In genomic region chr20:47125553-47126373, GRCh38 we compare ENCODE assay signal across 10 cellular contexts.
A peak's percentile ranks its signal among the peaks of the same experiment; 100 is the strongest.
DNase-seq lines count a peak whose midpoint lies in the region; ATAC-seq and TF ChIP-seq lines count a peak whose summit lies in the region.
"Had no signal": no experiment of that assay in that cellular context is flagged by ENCODE, and none has a peak within 500 bp of the region (broad histone marks: within the 10 kb centered on the region; RNA-seq: fewer than 3 reads in every experiment).

No MANE protein-coding gene starts in this region.

- no peaks in the 10 kb centered on the region for H3F3A ChIP-seq in GM23338 (replicated peaks; ENCODE audit: low read depth)

- H3K27ac Mint-ChIP-seq in GM23338: no peak overlapping the region; the same call in 1 of the 2 replicates
- H3K27ac Mint-ChIP-seq: IgD-negative memory B cell had no signal

- no peaks in the 10 kb centered on the region for H4K20me1 ChIP-seq in GM23338 (replicated peaks; ENCODE audit: insufficient read depth)

- H3K9me3 Mint-ChIP-seq in GM23338: no peaks in the 10 kb centered on the region

- H3K4me3 ChIP-seq in GM23338: no peak overlapping the region
- no peak overlapping the region for H3K4me3 ChIP-seq in sigmoid colon
- H3K4me3 ChIP-seq in body of pancreas: no peak overlapping the region

- ATAC-seq in GM23338 (peak; percentile 75), SK-N-SH treated with all-trans-retinoic acid at 6 μM for 48 hours (peak; percentile 66), body of pancreas (no peak), HG03342 (IDR thresholded peaks at IDR 0.05; ENCODE audit: unreplicated experiment) (no peak)

- DNase-seq in GM23338 (ENCODE audit: low spot score): peak; percentile 41
- DNase-seq in cardiac septum (ENCODE audit: low spot score): peak; percentile 75
- DNase-seq in sigmoid colon: no peak
- no peak for DNase-seq in body of pancreas
- DNase-seq in effector CD8-positive, alpha-beta T cell (lab: John Stamatoyannopoulos, UW): no peak
- DNase-seq in nucleus accumbens (lab: John Stamatoyannopoulos, UW): no peak
- DNase-seq: hippocampal formation had no signal

- H3K4me1 ChIP-seq in GM23338 (ENCODE audit: insufficient read depth) (no peaks in the 10 kb centered on the region), sigmoid colon (peaks cover 0 to 18% (median 11%) of the 10 kb centered on the region in 4 donors), body of pancreas (peaks cover 15% of the 10 kb centered on the region)

- H3K9me3 ChIP-seq in sigmoid colon (no peaks in the 10 kb centered on the region), body of pancreas (no peaks in the 10 kb centered on the region)

- no peak overlapping the region for H3K27ac ChIP-seq in GM23338 (ENCODE audit: low read depth)
- H3K27ac ChIP-seq in sigmoid colon: peak overlapping the region; percentile 42 to 80 (median 54)
- peak overlapping the region in 1 of 4 donors; percentile 64 for H3K27ac ChIP-seq in body of pancreas

- peaks cover 5% of the 10 kb centered on the region for H3K4me1 Mint-ChIP-seq in GM23338

- H3K4me3 Mint-ChIP-seq in GM23338: no peak overlapping the region
- H3K4me3 Mint-ChIP-seq: IgD-negative memory B cell had no signal

- TF ChIP-seq EP300 in sigmoid colon (IDR thresholded peaks at IDR 0.05): no peak

- H3K4me2 ChIP-seq in GM23338: no peak overlapping the region

- H3K9me2 ChIP-seq in GM23338 (ENCODE audit: insufficient read depth): no peaks in the 10 kb centered on the region; the same call in 1 of the 2 replicates

- TF ChIP-seq POLR2A in sigmoid colon (IDR thresholded peaks at IDR 0.05) (no peak), body of pancreas (IDR thresholded peaks at IDR 0.05) (no peak)

- H3K36me3 ChIP-seq in GM23338 (ENCODE audit: insufficient read depth): no peaks in the 10 kb centered on the region
- H3K36me3 ChIP-seq in sigmoid colon: no peaks in the 10 kb centered on the region
- no peaks in the 10 kb centered on the region for H3K36me3 ChIP-seq in body of pancreas (replicated peaks in 1 of 2; ENCODE audit: insufficient read depth in 1 of 2, low read depth in 2 of 2)

- 70 to 88% methylated on average over 15 of the region's 15 CpGs for WGBS in sigmoid colon, 2 donors
- 60 to 64% methylated on average over 9 to 15 of the region's 15 CpGs for WGBS in body of pancreas, 2 donors

- H3K27me3 Mint-ChIP-seq in GM23338 (ENCODE audit: insufficient read depth, low read depth, poor library complexity): peaks cover 6% of the 10 kb centered on the region

- H3K79me2 ChIP-seq in GM23338 (replicated peaks; ENCODE audit: insufficient read depth): no peaks in the 10 kb centered on the region

- TF ChIP-seq CTCF in GM23338 (conservative IDR thresholded peaks at IDR 0.05; ENCODE audit: low read depth in 2 of 2) (no peak), sigmoid colon (IDR thresholded peaks at IDR 0.05) (no peak), body of pancreas (IDR thresholded peaks at IDR 0.05) (peak in 1 of 7 experiments; percentile 14)

- H3K27me3 ChIP-seq in GM23338 (ENCODE audit: insufficient read depth): no peaks in the 10 kb centered on the region
- no peaks in the 10 kb centered on the region for H3K27me3 ChIP-seq in sigmoid colon
- H3K27me3 ChIP-seq in body of pancreas: no peaks in the 10 kb centered on the region

- H2AFZ ChIP-seq in GM23338: peak overlapping the region; percentile 43

- intact Hi-C loops in cardiac septum (cut with DNase I) (no loop called here), sigmoid colon (cut with DNase I) (no loop called here), body of pancreas (cut with DNase I) (no loop called here)

- no peaks in the 10 kb centered on the region for H3K36me3 Mint-ChIP-seq in GM23338 (ENCODE audit: low read depth)
- H3K36me3 Mint-ChIP-seq: IgD-negative memory B cell had no signal

TF ChIP-seq in GM23338, 12 proteins besides CTCF, POLR2A, EP300 and RAD21 (continues in another document):
- TF ChIP-seq NANOG (IDR thresholded peaks at IDR 0.05; ENCODE audit: borderline replicate concordance) (no peak), REST (IDR thresholded peaks at IDR 0.05; ENCODE audit: unreplicated experiment) (no peak), CREB1 (CRISPR knock-in tag; IDR thresholded peaks at IDR 0.05; ENCODE audit: low read depth) (no peak), POLR2AphosphoS5 (IDR thresholded peaks at IDR 0.05; ENCODE audit: low read depth) (no peak)

TF ChIP-seq in SK-N-SH treated with all-trans-retinoic acid at 6 μM for 48 hours, 23 proteins besides CTCF, POLR2A, EP300 and RAD21 (continues in another document):
- no peak for TF ChIP-seq ZC3H10 (CRISPR knock-in tag; IDR thresholded peaks at IDR 0.05)
- TF ChIP-seq RARB (CRISPR knock-in tag; IDR thresholded peaks at IDR 0.05): no peak
- no peak for TF ChIP-seq TSHZ2 (CRISPR knock-in tag; IDR thresholded peaks at IDR 0.05)
- no peak for TF ChIP-seq ZNF8 (CRISPR knock-in tag; IDR thresholded peaks at IDR 0.05)
- TF ChIP-seq PPARA (CRISPR knock-in tag; IDR thresholded peaks at IDR 0.05; ENCODE audit: borderline replicate concordance): no peak
- no peak for TF ChIP-seq TCF4 (CRISPR knock-in tag; IDR thresholded peaks at IDR 0.05; ENCODE audit: borderline replicate concordance)
- no peak for TF ChIP-seq POU6F1 (CRISPR knock-in tag; IDR thresholded peaks at IDR 0.05; ENCODE audit: borderline replicate concordance, low read depth)
- TF ChIP-seq ZNF565 (CRISPR knock-in tag; conservative IDR thresholded peaks at IDR 0.05; ENCODE audit: low read depth): no peak
- no peak for TF ChIP-seq CSDC2 (CRISPR knock-in tag; IDR thresholded peaks at IDR 0.05)
- no peak; the same call in 1 of the 2 replicates for TF ChIP-seq ISL1 (CRISPR knock-in tag; IDR thresholded peaks at IDR 0.05)
- TF ChIP-seq GLIS3 (CRISPR knock-in tag; IDR thresholded peaks at IDR 0.05): no peak
- no peak for TF ChIP-seq ZFP30 (CRISPR knock-in tag; IDR thresholded peaks at IDR 0.05)
- TF ChIP-seq PATZ1 (CRISPR knock-in tag; IDR thresholded peaks at IDR 0.05; ENCODE audit: borderline replicate concordance): no peak
- TF ChIP-seq ZNF70 (CRISPR knock-in tag; IDR thresholded peaks at IDR 0.05): no peak

Comparison
In these comparisons a context has a peak if more than half of its experiments do, and no peak if none do; other contexts are left out.
1. ATAC-seq: peak in GM23338 (single experiment) and SK-N-SH treated with all-trans-retinoic acid at 6 μM for 48 hours (single experiment); none in body of pancreas (single experiment) and HG03342 (single experiment).
2. DNase-seq: peak in GM23338 (single experiment) and cardiac septum (single experiment); none in sigmoid colon (single experiment), body of pancreas (0 of 4), effector CD8-positive, alpha-beta T cell (single experiment) and nucleus accumbens (0 of 56).